ENCODE assay signal across 31 cellular contexts in genomic region chr17:79094261-79094660, GRCh38.
"Had no signal": no experiment of that assay in that cellular context is flagged by ENCODE, and none has a peak within 500 bp of the region (broad histone marks: within the 10 kb centered on the region; RNA-seq: fewer than 3 reads in every experiment).

No MANE protein-coding gene starts in this region.

- H3K9ac ChIP-seq: KMS-11 had no signal

- H3K4me2 ChIP-seq: KMS-11 had no signal

- H3K4me3 ChIP-seq: MG63 had no signal

- H3K27ac ChIP-seq: KMS-11 had no signal

- DNase-seq: Karpas-422, Kasumi-1, MG63, MM.1S, MV-4-11, NCI-H1048, NCI-H1092, NCI-H1092 treated with DMSO at 0.1 percent for 48 hours, NCI-H1105, NCI-H1417 treated with DMSO at 0.1 percent for 48 hours, NCI-H1436, NCI-H146, NCI-H1694, NCI-H1694 treated with DMSO at 0.1 percent for 48 hours, NCI-H187, NCI-H187 treated with DMSO at 0.1 percent for 48 hours, NCI-H1930, NCI-H2029, NCI-H2029 treated with DMSO at 0.1 percent for 48 hours, NCI-H2081, NCI-H2081 treated with DMSO at 0.1 percent for 48 hours, NCI-H2107, NCI-H2171, NCI-H226, NCI-H345, NCI-H446, NCI-H446 treated with DMSO at 0.1 percent for 48 hours, NCI-H510A, NCI-H510A treated with DMSO at 0.1 percent for 48 hours, NCI-H524 had no signal

- H3K36me3 ChIP-seq: MG63 had no signal

- H3K9me3 ChIP-seq: MG63 had no signal
